In the genomic region with DNA sequence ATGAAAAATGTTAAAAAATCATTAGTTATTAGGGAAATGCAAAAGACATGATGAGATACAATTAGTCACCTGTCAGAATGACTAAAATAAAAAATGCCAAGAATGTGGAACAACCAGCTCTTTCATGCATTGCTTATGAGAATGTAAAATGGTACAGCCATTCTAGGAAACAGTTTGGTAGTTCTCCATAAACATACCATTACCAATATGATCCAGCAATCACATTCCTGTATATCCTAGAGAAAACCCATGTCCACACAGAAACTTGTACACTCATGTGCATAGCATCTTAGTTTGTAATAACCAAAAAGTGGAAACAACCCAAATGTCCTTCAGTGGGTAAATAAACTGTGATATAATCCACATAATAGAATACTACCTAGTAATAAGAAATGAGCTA, we compare ENCODE assay signal across 16 cellular contexts.
A peak's percentile ranks its signal among the peaks of the same experiment; 100 is the strongest.
DNase-seq lines count a peak whose midpoint lies in the region; ATAC-seq and TF ChIP-seq lines count a peak whose summit lies in the region.
"Had no signal": no experiment of that assay in that cellular context is flagged by ENCODE, and none has a peak within 500 bp of the region (broad histone marks: within the 10 kb centered on the region; RNA-seq: fewer than 3 reads in every experiment).

No MANE protein-coding gene starts in this region.

- CTCF ChIA-PET in AG04450 (lab: Charles Lee) = interaction anchor here (1.2 kb wide), 1 partner anchor 166 kb away, joined by 5 read pairs; no protein-coding TSS in a partner anchor
- CTCF ChIA-PET in activated naive CD4-positive, alpha-beta T cell treated with anti-CD3 and anti-CD28 coated beads, Interleukin-2, amount 10 ng/mL, durations not matched to agents 7 days and 5 days (lab: Charles Lee) = no interaction called here

- H4K20me1 ChIP-seq in GM23248 (ENCODE audit: insufficient read depth) = no peaks in the 10 kb centered on the region

- POLR2A ChIA-PET in AG04450 (lab: Yijun Ruan, JAX) = no interaction called here

- H3K27ac Mint-ChIP-seq in activated naive CD4-positive, alpha-beta T cell treated with anti-CD3 and anti-CD28 coated beads, Interleukin-2, amount 10 ng/mL, durations not matched to agents 7 days and 5 days = no peak overlapping the region
- H3K27ac Mint-ChIP-seq: activated CD4-positive, alpha-beta T cell treated with anti-CD3 and anti-CD28 coated beads, Interleukin-2, amount 10 ng/mL, durations not matched to agents 24 days and 14 days; stimulated activated memory B cell treated with anti-CD40 and anti-IgM and Interleukin-4, amounts not matched to agents 10 μg/mL and 1 μg/mL and 100 μg/mL, for 72 hours had no signal

- H3K4me3 ChIP-seq in AG04450 (ENCODE audit: low read depth, low read length) (no peak overlapping the region), GM23248 (no peak overlapping the region), RWPE2 (ENCODE audit: severe bottlenecking) (no peak overlapping the region), foreskin fibroblast (ENCODE audit: low read depth in 1 of 2, low read length in 2 of 2) (no peak overlapping the region), stomach (no peak overlapping the region)
- H3K4me3 ChIP-seq: right atrium auricular region, thyroid gland had no signal

- DNase-seq in AG04450 (ENCODE audit: low read depth, low spot score) (peak; percentile 42), GM23248 (peak; percentile 67), RWPE2 (ENCODE audit: low spot score) (no peak), foreskin fibroblast (peak; percentile 10 to 22), stomach (no peak), NAMALWA (ENCODE audit: low spot score) (no peak)
- no peak for DNase-seq in activated naive CD4-positive, alpha-beta T cell treated with anti-CD3 and anti-CD28 coated beads, Interleukin-2, amount 10 ng/mL, durations not matched to agents 7 days and 5 days
- DNase-seq: activated CD4-positive, alpha-beta T cell treated with anti-CD3 and anti-CD28 coated beads, Interleukin-2, amount 10 ng/mL, durations not matched to agents 24 days and 14 days; activated gamma-delta T cell treated with Interleukin-2 at 50 U/mL for 16 hours; MV-4-11; NCI-H187 treated with DMSO at 0.1 percent for 48 hours; occipital lobe; thyroid gland had no signal

- no peaks in the 10 kb centered on the region; the same call in 1 of the 2 replicates for H3K9me3 ChIP-seq in AG04450 (ENCODE audit: control insufficient read depth, insufficient read depth, low read length)
- peaks cover 5% of the 10 kb centered on the region for H3K9me3 ChIP-seq in GM23248 (ENCODE audit: low read depth)
- no peaks in the 10 kb centered on the region for H3K9me3 ChIP-seq in RWPE2 (ENCODE audit: severe bottlenecking)
- peaks cover 0 to 5% (median 2%) of the 10 kb centered on the region in 4 donors for H3K9me3 ChIP-seq in stomach
- H3K9me3 ChIP-seq: right atrium auricular region, thyroid gland had no signal

- ATAC-seq in RWPE2 (ENCODE audit: low read depth) (peak; percentile 93), HG03460 (IDR thresholded peaks at IDR 0.05; ENCODE audit: unreplicated experiment) (no peak)
- ATAC-seq: stimulated activated memory B cell treated with anti-CD40 and anti-IgM and Interleukin-4, amounts not matched to agents 10 μg/mL and 1 μg/mL and 100 μg/mL, for 72 hours had no signal

- H3K9ac ChIP-seq in GM23248 = no peak overlapping the region

- TF ChIP-seq POLR2A in stomach (IDR thresholded peaks at IDR 0.05) = no peak

- H3K4me1 ChIP-seq in GM23248 (ENCODE audit: insufficient read depth) = peaks cover 14% of the 10 kb centered on the region
- peaks cover 13% of the 10 kb centered on the region for H3K4me1 ChIP-seq in RWPE2 (ENCODE audit: insufficient read depth, poor library complexity, severe bottlenecking)
- H3K4me1 ChIP-seq in stomach = peaks cover 0 to 46% (median 19%) of the 10 kb centered on the region in 4 donors
- H3K4me1 ChIP-seq: right atrium auricular region, thyroid gland had no signal

- H3K27me3 ChIP-seq in AG04450 (ENCODE audit: control insufficient read depth, insufficient read depth, low read length) (no peaks in the 10 kb centered on the region), GM23248 (replicated peaks; ENCODE audit: insufficient read depth) (no peaks in the 10 kb centered on the region), RWPE2 (ENCODE audit: insufficient read depth, poor library complexity, severe bottlenecking) (no peaks in the 10 kb centered on the region), stomach (no peaks in the 10 kb centered on the region)
- H3K27me3 ChIP-seq: right atrium auricular region, thyroid gland had no signal

- H3K36me3 ChIP-seq in GM23248 (ENCODE audit: low read depth) (peaks cover 8% of the 10 kb centered on the region; the same call in 1 of the 2 replicates), RWPE2 (ENCODE audit: low read depth) (no peaks in the 10 kb centered on the region), stomach (no peaks in the 10 kb centered on the region)
- H3K36me3 ChIP-seq: right atrium auricular region, thyroid gland had no signal

- H3K27me3 Mint-ChIP-seq in activated naive CD4-positive, alpha-beta T cell treated with anti-CD3 and anti-CD28 coated beads, Interleukin-2, amount 10 ng/mL, durations not matched to agents 7 days and 5 days = no peaks in the 10 kb centered on the region
- H3K27me3 Mint-ChIP-seq: activated CD4-positive, alpha-beta T cell treated with anti-CD3 and anti-CD28 coated beads, Interleukin-2, amount 10 ng/mL, durations not matched to agents 24 days and 14 days; stimulated activated memory B cell treated with anti-CD40 and anti-IgM and Interleukin-4, amounts not matched to agents 10 μg/mL and 1 μg/mL and 100 μg/mL, for 72 hours had no signal

- peaks cover 13% of the 10 kb centered on the region for H3K9me3 Mint-ChIP-seq in activated naive CD4-positive, alpha-beta T cell treated with anti-CD3 and anti-CD28 coated beads, Interleukin-2, amount 10 ng/mL, durations not matched to agents 7 days and 5 days
- H3K9me3 Mint-ChIP-seq: stimulated activated memory B cell treated with anti-CD40 and anti-IgM and Interleukin-4, amounts not matched to agents 10 μg/mL and 1 μg/mL and 100 μg/mL, for 72 hours had no signal

- TF ChIP-seq EP300 in stomach (IDR thresholded peaks at IDR 0.05) = no peak

- no peak overlapping the region for H3K27ac ChIP-seq in AG04450 (ENCODE audit: low read depth, low read length)
- H3K27ac ChIP-seq in GM23248 = no peak overlapping the region; the same call in 1 of the 2 replicates
- H3K27ac ChIP-seq in RWPE2 (ENCODE audit: poor library complexity, severe bottlenecking) = peak overlapping the region; percentile 21
- no peak overlapping the region for H3K27ac ChIP-seq in stomach
- H3K27ac ChIP-seq: right atrium auricular region, thyroid gland had no signal

- intact Hi-C loops in stomach (cut with DNase I; ENCODE audit: low total_unique reads) = no loop called here

- no peak overlapping the region for H3K4me3 Mint-ChIP-seq in activated naive CD4-positive, alpha-beta T cell treated with anti-CD3 and anti-CD28 coated beads, Interleukin-2, amount 10 ng/mL, durations not matched to agents 7 days and 5 days
- H3K4me3 Mint-ChIP-seq: activated CD4-positive, alpha-beta T cell treated with anti-CD3 and anti-CD28 coated beads, Interleukin-2, amount 10 ng/mL, durations not matched to agents 24 days and 14 days; stimulated activated memory B cell treated with anti-CD40 and anti-IgM and Interleukin-4, amounts not matched to agents 10 μg/mL and 1 μg/mL and 100 μg/mL, for 72 hours had no signal

- H3K4me1 Mint-ChIP-seq in activated naive CD4-positive, alpha-beta T cell treated with anti-CD3 and anti-CD28 coated beads, Interleukin-2, amount 10 ng/mL, durations not matched to agents 7 days and 5 days = no peaks in the 10 kb centered on the region
- H3K4me1 Mint-ChIP-seq: activated CD4-positive, alpha-beta T cell treated with anti-CD3 and anti-CD28 coated beads, Interleukin-2, amount 10 ng/mL, durations not matched to agents 24 days and 14 days had no signal

- no peaks in the 10 kb centered on the region for H3K79me2 ChIP-seq in GM23248 (ENCODE audit: insufficient read depth)

- no peak overlapping the region for H2AFZ ChIP-seq in GM23248

- no peaks in the 10 kb centered on the region for H3K9me2 ChIP-seq in GM23248 (ENCODE audit: insufficient read depth)

- H3K4me2 ChIP-seq in GM23248 (ENCODE audit: unreplicated experiment) = no peak overlapping the region

- peaks cover 32% of the 10 kb centered on the region for H3F3A ChIP-seq in GM23248 (ENCODE audit: insufficient read depth)

- in situ Hi-C loops in GM23248 (cut with MboI) = no loop called here

- TF ChIP-seq CTCF in AG04450 (IDR thresholded peaks at IDR 0.05; ENCODE audit: low read depth, low read length) (no peak), RWPE2 (IDR thresholded peaks at IDR 0.05; ENCODE audit: poor library complexity, severe bottlenecking) (no peak), foreskin fibroblast (IDR thresholded peaks at IDR 0.05; ENCODE audit: low read depth, low read length) (no peak), stomach (IDR thresholded peaks at IDR 0.05) (no peak)

- peaks cover 25% of the 10 kb centered on the region for H3K36me3 Mint-ChIP-seq in activated naive CD4-positive, alpha-beta T cell treated with anti-CD3 and anti-CD28 coated beads, Interleukin-2, amount 10 ng/mL, durations not matched to agents 7 days and 5 days

Comparison
In these comparisons a context has a peak if more than half of its experiments do, and no peak if none do; other contexts are left out.
1. DNase-seq: peak in AG04450 (single experiment), GM23248 (single experiment) and foreskin fibroblast (2 of 2); none in RWPE2 (single experiment), stomach (single experiment), activated naive CD4-positive, alpha-beta T cell treated with anti-CD3 and anti-CD28 coated beads, Interleukin-2, amount 10 ng/mL, durations not matched to agents 7 days and 5 days (single experiment) and NAMALWA (single experiment).